In genomic region chr15:88638626-88639372, GRCh38 we compare ENCODE assay signal across 8 cellular contexts. TPM values are rescaled to one million over a fixed set of nuclear protein-coding genes. Genes with fewer than 3 reads are reported as not detected.
DNase-seq lines count a peak whose midpoint lies in the region; ATAC-seq lines count a peak whose summit lies in the region.

ISG20 (plus strand) TSS chr15:88639016; CDS start chr15:88639367, 351 bp downstream.

- CTCF ChIA-PET in CD8-positive, alpha-beta memory T cell (lab: Charles Lee), result interaction anchor here (0.9 to 1.3 kb wide), 6 partner anchors 8 to 696 kb away, joined by 3 to 21 read pairs (median 4); partner anchors contain the start of gene POLG
- CTCF ChIA-PET in activated CD8-positive, alpha-beta memory T cell treated with anti-CD3 and anti-CD28 coated beads, Interleukin-2, amount 10 ng/mL, durations not matched to agents 7 days and 5 days (lab: Charles Lee), result interaction anchor here (0.8 to 1.6 kb wide), 8 partner anchors 9 to 171 kb away, joined by 3 to 8 read pairs (median 4); partner anchors contain the start of genes MRPL46 and MRPS11

- ATAC-seq in GM19438 (IDR thresholded peaks at IDR 0.05; ENCODE audit: low read depth, unreplicated experiment), result peak; percentile 60
- ATAC-seq in HG03571 (IDR thresholded peaks at IDR 0.05; ENCODE audit: unreplicated experiment), result peak; percentile 73
- peak; percentile 83 for ATAC-seq in activated CD8-positive, alpha-beta memory T cell treated with anti-CD3 and anti-CD28 coated beads, Interleukin-2, amount 10 ng/mL, durations not matched to agents 7 days and 5 days

- peak within 1 kb of the TSS; percentile 96 for H3K27ac ChIP-seq in CD8-positive, alpha-beta memory T cell (ENCODE audit: low read depth, low read length)

- H3K27ac Mint-ChIP-seq in CD8-positive, alpha-beta memory T cell, result peak within 1 kb of the TSS; percentile 91 to 100 (median 98)
- peak within 1 kb of the TSS; percentile 99 for H3K27ac Mint-ChIP-seq in activated CD8-positive, alpha-beta memory T cell treated with anti-CD3 and anti-CD28 coated beads, Interleukin-2, amount 10 ng/mL, durations not matched to agents 7 days and 5 days

- H3K27me3 Mint-ChIP-seq in CD8-positive, alpha-beta memory T cell, result peaks cover 0 to 3% of the 10 kb centered on the region in 2 donors
- H3K27me3 Mint-ChIP-seq in activated CD8-positive, alpha-beta memory T cell treated with anti-CD3 and anti-CD28 coated beads, Interleukin-2, amount 10 ng/mL, durations not matched to agents 7 days and 5 days, result no peaks in the 10 kb centered on the region

- H3K4me1 Mint-ChIP-seq in CD8-positive, alpha-beta memory T cell, result peaks cover 65 to 87% (median 87%) of the 10 kb centered on the region in 3 donors
- H3K4me1 Mint-ChIP-seq in activated CD8-positive, alpha-beta memory T cell treated with anti-CD3 and anti-CD28 coated beads, Interleukin-2, amount 10 ng/mL, durations not matched to agents 7 days and 5 days, result peaks cover 75% of the 10 kb centered on the region

- H3K9ac ChIP-seq in NT2/D1 (ENCODE audit: insufficient read length, low read depth) (peak within 1 kb of the TSS; percentile 62), endocrine pancreas (ENCODE audit: control insufficient read depth, insufficient read depth, low read length) (peak within 1 kb of the TSS; percentile 70)

- H3K4me1 ChIP-seq in CD8-positive, alpha-beta memory T cell (ENCODE audit: insufficient read depth, low read length), result peaks cover 90% of the 10 kb centered on the region
- peaks cover 18% of the 10 kb centered on the region for H3K4me1 ChIP-seq in NT2/D1 (ENCODE audit: insufficient read depth, insufficient read length)
- peaks cover 5% of the 10 kb centered on the region for H3K4me1 ChIP-seq in endocrine pancreas (ENCODE audit: control insufficient read depth, insufficient read depth, low read length)

- peaks cover 13 to 36% (median 13%) of the 10 kb centered on the region in 3 donors for H3K36me3 Mint-ChIP-seq in CD8-positive, alpha-beta memory T cell
- peaks cover 53% of the 10 kb centered on the region for H3K36me3 Mint-ChIP-seq in activated CD8-positive, alpha-beta memory T cell treated with anti-CD3 and anti-CD28 coated beads, Interleukin-2, amount 10 ng/mL, durations not matched to agents 7 days and 5 days

- peak within 1 kb of the TSS; percentile 80 for H3K4me3 ChIP-seq in CD8-positive, alpha-beta memory T cell (ENCODE audit: low read length)
- peak within 1 kb of the TSS; percentile 4 for H3K4me3 ChIP-seq in NT2/D1 (ENCODE audit: insufficient read length, low read depth)
- no peak within 1 kb of the TSS for H3K4me3 ChIP-seq in endocrine pancreas (ENCODE audit: control insufficient read depth, insufficient read depth, low read length)

- H3K36me3 ChIP-seq in CD8-positive, alpha-beta memory T cell (ENCODE audit: insufficient read depth, low read length), result peaks cover 11% of the 10 kb centered on the region
- peaks cover 18% of the 10 kb centered on the region for H3K36me3 ChIP-seq in NT2/D1 (ENCODE audit: insufficient read depth, insufficient read length, low read length)
- H3K36me3 ChIP-seq in endocrine pancreas (ENCODE audit: control insufficient read depth, insufficient read depth, low read length), result no peaks in the 10 kb centered on the region

- H3K9me3 Mint-ChIP-seq in CD8-positive, alpha-beta memory T cell, result no peaks in the 10 kb centered on the region
- H3K9me3 Mint-ChIP-seq in activated CD8-positive, alpha-beta memory T cell treated with anti-CD3 and anti-CD28 coated beads, Interleukin-2, amount 10 ng/mL, durations not matched to agents 7 days and 5 days (ENCODE audit: low read depth), result no peaks in the 10 kb centered on the region

- H3K4me3 Mint-ChIP-seq in CD8-positive, alpha-beta memory T cell, result peak within 1 kb of the TSS; percentile 86 to 97 (median 93)
- H3K4me3 Mint-ChIP-seq in activated CD8-positive, alpha-beta memory T cell treated with anti-CD3 and anti-CD28 coated beads, Interleukin-2, amount 10 ng/mL, durations not matched to agents 7 days and 5 days, result peak within 1 kb of the TSS; percentile 94

- POLR2A ChIA-PET in CD8-positive, alpha-beta memory T cell (lab: Charles Lee), result interaction anchor here (0.6 to 1.6 kb wide), 8 partner anchors 9 to 172 kb away, joined by 3 to 13 read pairs (median 5); partner anchors contain the start of genes MRPL46 and MRPS11

- H3K27me3 ChIP-seq in CD8-positive, alpha-beta memory T cell (ENCODE audit: insufficient read depth, low read length, poor library complexity, severe bottlenecking), result no peaks in the 10 kb centered on the region
- H3K27me3 ChIP-seq in NT2/D1 (ENCODE audit: insufficient read depth, insufficient read length) (no peaks in the 10 kb centered on the region), endocrine pancreas (ENCODE audit: control insufficient read depth, insufficient read depth, low read length) (no peaks in the 10 kb centered on the region)

- no peaks in the 10 kb centered on the region for H3K9me3 ChIP-seq in CD8-positive, alpha-beta memory T cell (ENCODE audit: low read length)
- no peaks in the 10 kb centered on the region for H3K9me3 ChIP-seq in NT2/D1 (ENCODE audit: insufficient read depth, low read length)
- H3K9me3 ChIP-seq in endocrine pancreas (ENCODE audit: control insufficient read depth, low read length), result no peaks in the 10 kb centered on the region

- peak; percentile 96 to 99 (median 99) for DNase-seq in CD8-positive, alpha-beta memory T cell
- peak; percentile 91 for DNase-seq in NT2/D1 (ENCODE audit: low read depth, low spot score)
- peak; percentile 99 for DNase-seq in activated CD8-positive, alpha-beta memory T cell treated with anti-CD3 and anti-CD28 coated beads, Interleukin-2, amount 10 ng/mL, durations not matched to agents 7 days and 5 days
- DNase-seq in mesenteric fat pad (ENCODE audit: low spot score), result peak; percentile 97
- peak; percentile 95 to 97 for DNase-seq in stimulated activated CD8-positive, alpha-beta memory T cell treated with anti-CD3 and anti-CD28 coated beads, Interleukin-15, amount 100 ng/mL, for 4 hours (ENCODE audit: low read depth in 2 of 2)

RNA-seq across cellular contexts. Expression of gene ISG20, which starts in this region (rescaled TPM):
- 10 to 100 TPM; 22.5 to 27.2 TPM for total RNA-seq in CD8-positive, alpha-beta memory T cell
- polyA plus RNA-seq in CD8-positive, alpha-beta memory T cell, result 572 TPM
- total RNA-seq in activated CD8-positive, alpha-beta memory T cell treated with anti-CD3 and anti-CD28 coated beads, Interleukin-2, amount 10 ng/mL, durations not matched to agents 7 days and 5 days, result 100 to 1,000 TPM; 155 to 379 TPM
- 16.2 TPM for total RNA-seq in mesenteric fat pad
